Comparison of ENCODE assay signal across 8 cellular contexts in the genomic region with DNA sequence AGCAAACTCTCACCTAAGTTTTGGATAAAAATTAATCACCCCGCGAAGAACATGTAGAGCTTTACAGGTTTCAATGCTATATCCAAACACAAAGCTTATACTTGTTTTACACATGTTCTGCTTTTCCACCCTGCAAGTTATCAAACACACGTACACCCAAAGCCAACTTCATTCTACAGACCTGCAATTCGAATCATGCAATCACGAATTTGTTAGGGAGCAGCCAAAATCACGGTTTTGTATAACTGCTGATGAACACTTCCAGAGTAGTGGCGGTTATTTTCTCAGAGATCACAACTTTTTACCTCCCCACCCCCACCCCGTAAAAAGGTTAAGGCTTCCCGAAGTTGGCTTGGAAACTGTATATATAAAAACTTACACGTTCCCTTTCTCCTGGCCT. TPM values are rescaled to one million over a fixed set of nuclear protein-coding genes. Genes with fewer than 3 reads are reported as not detected.
DNase-seq lines count a peak whose midpoint lies in the region; ATAC-seq and TF ChIP-seq lines count a peak whose summit lies in the region.

No MANE protein-coding gene starts in this region.

- no peak for ATAC-seq in psoas muscle
- ATAC-seq in HG03442 (IDR thresholded peaks at IDR 0.05; ENCODE audit: unreplicated experiment), result no peak
- ATAC-seq in GM18909 (IDR thresholded peaks at IDR 0.05; ENCODE audit: poor library complexity, unreplicated experiment), result no peak

- no peak overlapping the region; the same call in 1 of the 2 replicates for H3K27ac ChIP-seq in SJCRH30
- peak overlapping the region in 3 of 4 donors; percentile 93 to 99 (median 99) for H3K27ac ChIP-seq in esophagus squamous epithelium
- H3K27ac ChIP-seq in psoas muscle, result no peak overlapping the region
- no peak overlapping the region for H3K27ac ChIP-seq in caudate nucleus (ENCODE audit: low read depth, low read length)

- no peak for TF ChIP-seq POLR2A in esophagus squamous epithelium (IDR thresholded peaks at IDR 0.05)

- peak overlapping the region; percentile 96 for H3K4me3 ChIP-seq in GM12875 (ENCODE audit: low read depth, low read length)
- peak overlapping the region; percentile 90 for H3K4me3 ChIP-seq in SJCRH30
- H3K4me3 ChIP-seq in esophagus squamous epithelium, result peak overlapping the region; percentile 66 to 74 (median 70)
- H3K4me3 ChIP-seq in psoas muscle, result peak overlapping the region; percentile 88

- H3K27me3 ChIP-seq in SJCRH30 (no peaks in the 10 kb centered on the region), esophagus squamous epithelium (no peaks in the 10 kb centered on the region), psoas muscle (ENCODE audit: insufficient read depth in 3 of 3, low read length in 2 of 3) (no peaks in the 10 kb centered on the region)

- H3K9me3 ChIP-seq in SJCRH30 (replicated peaks), result no peaks in the 10 kb centered on the region
- no peaks in the 10 kb centered on the region for H3K9me3 ChIP-seq in esophagus squamous epithelium
- H3K9me3 ChIP-seq in psoas muscle, result no peaks in the 10 kb centered on the region

- no peak for DNase-seq in SJCRH30
- DNase-seq in esophagus squamous epithelium (lab: John Stamatoyannopoulos, UW), result no peak
- DNase-seq in psoas muscle, result no peak
- DNase-seq in UCSD-AML1 (lab: John Stamatoyannopoulos, UW; ENCODE audit: unreplicated experiment), result no peak
- no peak for DNase-seq in caudate nucleus (lab: John Stamatoyannopoulos, UW)

- intact Hi-C loops in esophagus squamous epithelium (cut with DNase I), result no loop called here
- intact Hi-C loops in psoas muscle (cut with DNase I), result loop anchor here in 1 of 2 donors (5.0 kb wide), 1 partner anchor 35 kb away; a partner anchor contains a TSS

- H3K36me3 ChIP-seq in SJCRH30 (peaks cover 46% of the 10 kb centered on the region), esophagus squamous epithelium (peaks cover 4 to 35% (median 5%) of the 10 kb centered on the region in 3 donors), psoas muscle (ENCODE audit: insufficient read depth in 1 of 2, low read depth in 1 of 2) (peaks cover 0 to 40% of the 10 kb centered on the region in 2 donors)

- TF ChIP-seq CTCF in GM12875 (IDR thresholded peaks at IDR 0.05; ENCODE audit: borderline replicate concordance, insufficient read depth, low read depth, low read length), result no peak
- TF ChIP-seq CTCF in esophagus squamous epithelium (IDR thresholded peaks at IDR 0.05), result no peak
- TF ChIP-seq CTCF in psoas muscle (IDR thresholded peaks at IDR 0.05), result no peak

- H3K4me1 ChIP-seq in SJCRH30, result peaks cover 17% of the 10 kb centered on the region
- H3K4me1 ChIP-seq in esophagus squamous epithelium, result peaks cover 3 to 46% (median 24%) of the 10 kb centered on the region in 3 donors
- peaks cover 13% of the 10 kb centered on the region for H3K4me1 ChIP-seq in psoas muscle

- WGBS in esophagus squamous epithelium, 2 donors, result 6 to 7% methylated on average over 10 of the region's 10 CpGs
- WGBS in psoas muscle, 3 donors, result 19 to 24% (median 21%) methylated on average over 10 of the region's 10 CpGs

RNA-seq across cellular contexts. Expression of a gene that starts 1.4 kb away (rescaled TPM):
- total RNA-seq in SJCRH30 (2014; rRNA removed; shearing (Covaris generic)), result 448 and 469 TPM in 2 replicates
- total RNA-seq in esophagus squamous epithelium (100 to 1,000 TPM; 114 to 193 (median 144) TPM), psoas muscle (10 to 100 TPM; 16.0 to 37.2 (median 20.6) TPM)
- 10 to 100 TPM; 13.9 to 27.5 (median 17.7) TPM for polyA plus RNA-seq in psoas muscle

RNA-seq across cellular contexts. Expression of a gene that starts 34.1 kb away (rescaled TPM):
- total RNA-seq in SJCRH30 (2014; rRNA removed; shearing (Covaris generic)), result 45.5 and 49.8 TPM in 2 replicates
- 10 to 100 TPM; 22.1 to 57.2 (median 26.0) TPM for total RNA-seq in esophagus squamous epithelium
- 10 to 100 TPM; 30.2 to 33.0 (median 32.0) TPM for total RNA-seq in psoas muscle
- 10 to 100 TPM; 12.6 to 21.0 (median 13.2) TPM for polyA plus RNA-seq in psoas muscle

Comparison
In these comparisons a context has a peak if more than half of its experiments do, and no peak if none do; other contexts are left out.
1. H3K27ac ChIP-seq: peak in esophagus squamous epithelium (3 of 4); none in SJCRH30 (single experiment), psoas muscle (single experiment) and caudate nucleus (single experiment).
2. Peak in every context shown above with its lines, with median percentiles within 50 percentile points of each other: H3K4me3 ChIP-seq.